8 cellular contexts compared by ENCODE assay signal in the genomic region with DNA sequence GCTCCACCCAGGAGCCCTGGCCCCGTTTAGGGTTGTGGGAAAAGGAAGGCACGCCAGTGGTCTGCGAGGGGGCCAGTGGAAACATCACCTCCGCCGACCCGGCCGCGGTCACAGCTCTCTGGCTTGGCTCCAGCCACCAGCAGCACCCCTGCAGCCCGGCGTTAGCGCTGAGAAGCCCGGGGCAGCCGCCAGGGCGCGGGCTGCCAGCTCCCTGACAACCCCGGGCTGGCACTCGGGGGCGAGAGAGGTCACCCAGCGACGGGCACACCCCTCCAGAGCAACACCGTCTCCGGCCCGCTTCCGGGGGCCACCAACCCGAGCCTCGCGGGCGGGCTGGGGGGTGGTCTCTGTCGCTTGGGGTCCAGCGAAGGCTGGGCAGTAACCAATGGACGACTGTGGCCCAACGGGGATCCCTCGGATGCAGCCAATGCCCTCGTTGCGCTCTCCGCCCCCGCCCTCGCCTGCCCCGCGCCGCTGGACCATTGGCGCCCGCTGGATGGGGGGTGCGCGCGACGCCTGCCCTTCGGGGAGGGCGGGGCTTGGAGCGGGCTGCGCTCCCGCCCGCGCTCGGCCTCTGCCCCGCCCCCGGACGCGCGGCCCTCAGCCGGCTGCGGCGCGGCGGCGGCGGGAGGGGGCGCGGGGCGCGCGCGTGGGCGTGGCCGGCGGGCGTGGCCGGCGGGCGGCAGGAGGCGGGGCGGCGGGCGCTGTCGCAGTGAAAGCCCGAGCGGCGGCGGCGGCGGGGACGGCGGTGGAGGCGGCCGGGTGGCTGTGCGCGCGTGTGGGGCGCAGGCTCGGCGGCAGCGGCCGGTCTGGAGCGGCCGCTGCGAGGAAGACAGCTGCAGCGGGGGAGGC. TPM values are rescaled to one million over a fixed set of nuclear protein-coding genes. Genes with fewer than 3 reads are reported as not detected.
DNase-seq lines count a peak whose midpoint lies in the region; ATAC-seq, FAIRE-seq and TF ChIP-seq lines count a peak whose summit lies in the region.

A gene (plus strand): TSS at position 712 of the 852 bp plus-strand sequence. CDS start 1,007 bp downstream, outside the sequence.

- H3K4me1 Mint-ChIP-seq in mesothelial cell of epicardium: peaks cover 15% of the 10 kb centered on the region

- H3K27ac Mint-ChIP-seq in mesothelial cell of epicardium: peak within 1 kb of the TSS; percentile 11

- peak within 1 kb of the TSS; percentile 85 for H3K9ac ChIP-seq in NT2/D1 (ENCODE audit: insufficient read length, low read depth)
- no peak within 1 kb of the TSS for H3K9ac ChIP-seq in endothelial cell of umbilical vein (replicated peaks; ENCODE audit: extremely low read depth, insufficient read depth, low read length)

- H4K20me1 ChIP-seq in endothelial cell of umbilical vein (replicated peaks; ENCODE audit: control insufficient read depth, extremely low read depth, insufficient read depth, low read length): no peaks in the 10 kb centered on the region

- H3K4me3 Mint-ChIP-seq in mesothelial cell of epicardium: peak within 1 kb of the TSS; percentile 57

- TF ChIP-seq CTCF in endothelial cell of umbilical vein (IDR thresholded peaks at IDR 0.05; ENCODE audit: extremely low read depth in 1 of 2, insufficient read depth in 1 of 2, low read depth in 1 of 2, low read length in 2 of 2): peak; percentile 26 to 65
- no peak for TF ChIP-seq CTCF in mesothelial cell of epicardium (IDR thresholded peaks at IDR 0.05; ENCODE audit: unreplicated experiment)

- FAIRE-seq in endothelial cell of umbilical vein (lab: Jason Lieb, UNC): peak; percentile 77

- peak within 1 kb of the TSS; percentile 95 for H2AFZ ChIP-seq in endothelial cell of umbilical vein (ENCODE audit: low read depth, low read length)

- DNase-seq in C1 segment of cervical spinal cord (lab: John Stamatoyannopoulos, UW) (peak; percentile 49 to 95 (median 88)), HPDE6-E6E7 (ENCODE audit: extremely low spot score) (peak; percentile 81), NT2/D1 (ENCODE audit: low read depth, low spot score) (peak; percentile 92), endothelial cell of umbilical vein (ENCODE audit: low read depth, low spot score) (peak; percentile 80), mesothelial cell of epicardium (ENCODE audit: low spot score in 2 of 2, unreplicated experiment in 2 of 2) (peak; percentile 68 to 82)
- peak; percentile 87 for DNase-seq in activated CD8-positive, alpha-beta memory T cell treated with anti-CD3 and anti-CD28 coated beads, Interleukin-2, amount 50 U/mL, for 48 hours
- peak; percentile 71 for DNase-seq in stimulated activated CD8-positive, alpha-beta memory T cell treated with anti-CD3 and anti-CD28 coated beads, Interleukin-15, amount 100 ng/mL, for 24 hours (ENCODE audit: low read depth)

- no peaks in the 10 kb centered on the region for H3K9me3 Mint-ChIP-seq in mesothelial cell of epicardium

- H3K9me3 ChIP-seq in NT2/D1 (ENCODE audit: insufficient read depth, low read length): no peaks in the 10 kb centered on the region
- no peaks in the 10 kb centered on the region for H3K9me3 ChIP-seq in endothelial cell of umbilical vein (replicated peaks; ENCODE audit: control insufficient read depth, insufficient read depth, low read length)

- TF ChIP-seq POLR2A in endothelial cell of umbilical vein (IDR thresholded peaks at IDR 0.05; ENCODE audit: low read depth, low read length): no peak

- no peaks in the 10 kb centered on the region for H3K79me2 ChIP-seq in endothelial cell of umbilical vein (ENCODE audit: control insufficient read depth, insufficient read depth, low read length)

- CTCF ChIA-PET in endothelial cell of umbilical vein (lab: Charles Lee): interaction anchor here (0.6 to 2.0 kb wide), 3 partner anchors 99 to 194 kb away, joined by 3 to 7 read pairs (median 3); a partner anchor contains a TSS

- no TSS peak for BruUV-seq in endothelial cell of umbilical vein (replicated peaks; lab: Mats Ljungman, UMichigan)

- no peaks in the 10 kb centered on the region for H3K36me3 Mint-ChIP-seq in mesothelial cell of epicardium

- POLR2A ChIA-PET in endothelial cell of umbilical vein (lab: Charles Lee): no interaction called here

- dilution Hi-C loops in endothelial cell of umbilical vein (cut with MboI; ENCODE audit: extremely low pct_ligation_motif_present, low sequenced_read_pairs): no loop called here

- H3K4me1 ChIP-seq in NT2/D1 (ENCODE audit: insufficient read depth, insufficient read length): peaks cover 11% of the 10 kb centered on the region
- peaks cover 7% of the 10 kb centered on the region for H3K4me1 ChIP-seq in endothelial cell of umbilical vein (ENCODE audit: control insufficient read depth, extremely low read depth, insufficient read depth, low read length)

- H3K27ac ChIP-seq in endothelial cell of umbilical vein (ENCODE audit: insufficient read depth, low read depth, low read length): no peak within 1 kb of the TSS

- peaks cover 69% of the 10 kb centered on the region for H3K27me3 Mint-ChIP-seq in mesothelial cell of epicardium (ENCODE audit: low read depth)

- H3K36me3 ChIP-seq in NT2/D1 (ENCODE audit: insufficient read depth, insufficient read length, low read length) (no peaks in the 10 kb centered on the region), endothelial cell of umbilical vein (ENCODE audit: control insufficient read depth in 2 of 2, extremely low read depth in 1 of 2, insufficient read depth in 2 of 2, low read length in 2 of 2) (no peaks in the 10 kb centered on the region)

- intact Hi-C loops in endothelial cell of umbilical vein (cut with micrococcal nuclease): loop anchor here (1.0 to 2.0 kb wide), 2 partner anchors 74 to 182 kb away; a partner anchor contains a TSS

- H3K4me3 ChIP-seq in NT2/D1 (ENCODE audit: insufficient read length, low read depth): peak within 1 kb of the TSS; percentile 70
- peak within 1 kb of the TSS; percentile 37 to 57 (median 39) for H3K4me3 ChIP-seq in endothelial cell of umbilical vein (replicated peaks in 1 of 3; ENCODE audit: insufficient read depth in 1 of 3, low read depth in 1 of 3, low read length in 3 of 3)

- H3K9me1 ChIP-seq in endothelial cell of umbilical vein (replicated peaks; ENCODE audit: control insufficient read depth, extremely low read depth, insufficient read depth, low read length): no peaks in the 10 kb centered on the region

- ATAC-seq in GM19351 (IDR thresholded peaks at IDR 0.05; ENCODE audit: unreplicated experiment): peak; percentile 66

- H3K4me2 ChIP-seq in endothelial cell of umbilical vein (ENCODE audit: insufficient read depth, low read length): peak within 1 kb of the TSS; percentile 52

- H3K27me3 ChIP-seq in NT2/D1 (ENCODE audit: insufficient read depth, insufficient read length): peaks cover 33% of the 10 kb centered on the region
- H3K27me3 ChIP-seq in endothelial cell of umbilical vein (ENCODE audit: control insufficient read depth in 2 of 2, insufficient read depth in 2 of 2, low read length in 2 of 2): peaks cover 53 to 56% of the 10 kb centered on the region in 2 experiments

TF ChIP-seq in endothelial cell of umbilical vein, 7 proteins besides CTCF, POLR2A, EP300 and RAD21:
- no peak for TF ChIP-seq JUN (IDR thresholded peaks at IDR 0.05; ENCODE audit: borderline replicate concordance, insufficient read depth, insufficient read length, low read depth)
- TF ChIP-seq, protein P1, sequence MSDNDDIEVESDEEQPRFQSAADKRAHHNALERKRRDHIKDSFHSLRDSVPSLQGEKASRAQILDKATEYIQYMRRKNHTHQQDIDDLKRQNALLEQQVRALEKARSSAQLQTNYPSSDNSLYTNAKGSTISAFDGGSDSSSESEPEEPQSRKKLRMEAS (IDR thresholded peaks at IDR 0.05; ENCODE audit: insufficient read depth, insufficient read length): no peak
- TF ChIP-seq FOS (IDR thresholded peaks at IDR 0.05; ENCODE audit: borderline replicate concordance, insufficient read depth, low read length): no peak
- TF ChIP-seq GATA2 (IDR thresholded peaks at IDR 0.05; ENCODE audit: insufficient read depth, insufficient read length, low read depth, low read length): no peak
- no peak for TF ChIP-seq EZH2 (IDR thresholded peaks at IDR 0.05; ENCODE audit: borderline replicate concordance, low read depth, low read length, severe bottlenecking)
- no peak for TF ChIP-seq POLR2AphosphoS5 (IDR thresholded peaks at IDR 0.05; ENCODE audit: insufficient read depth, low read depth, low read length)
- no peak for TF ChIP-seq MYC (IDR thresholded peaks at IDR 0.05; ENCODE audit: low read depth, low read length)

RNA-seq across cellular contexts. Expression of the gene that starts here (rescaled TPM):
- 0.85 and 4.0 TPM in 2 replicates for total RNA-seq in endothelial cell of umbilical vein
- polyA plus RNA-seq in endothelial cell of umbilical vein: 1.5 and 1.7 TPM in 2 replicates
- polyA plus RNA-seq in endothelial cell of umbilical vein (2011; cell fraction: cytosol; rRNA removed): 0.63 and 1.2 TPM in 2 replicates
- polyA plus RNA-seq in endothelial cell of umbilical vein (2011; cell fraction: nucleus; rRNA removed): 1.1 and 1.4 TPM in 2 replicates
- 0.50 and 0.63 TPM in 2 replicates for polyA plus RNA-seq in endothelial cell of umbilical vein (2012)
- polyA minus RNA-seq in endothelial cell of umbilical vein: 1.3 and 2.0 TPM in 2 replicates
- polyA minus RNA-seq in endothelial cell of umbilical vein (2011; cell fraction: cytosol; rRNA and poly(A)+ RNA removed): not detected
- polyA minus RNA-seq in endothelial cell of umbilical vein (2011; cell fraction: nucleus; rRNA and poly(A)+ RNA removed): 0.14 and 1.3 TPM in 2 replicates
- 2.9 to 3.2 TPM (median 2.9 TPM) in 3 replicates for total RNA-seq in mesothelial cell of epicardium
